In genomic region chr6:52577022-52577777, GRCh38 we compare ENCODE assay signal across 1 cellular context.
TF ChIP-seq lines count a peak whose summit lies in the region.

Gene TRAM2 (minus strand): TSS chr6:52577060. CDS start chr6:52576915, 145 bp downstream.

TF ChIP-seq in GM12878, 131 proteins besides CTCF, POLR2A, EP300 and RAD21 (continued from another document):
- TF ChIP-seq ATF2 (IDR thresholded peaks at IDR 0.05; ENCODE audit: low read length), result no peak
- TF ChIP-seq SUPT20H (IDR thresholded peaks at IDR 0.05; ENCODE audit: borderline replicate concordance, control insufficient read depth, low read depth, low read length), result no peak
- 0 out of 4 replicates have a peak, but pooled peaks of 1 of the 2 experiments have one; percentile 6 for TF ChIP-seq IKZF2 (IDR thresholded peaks at IDR 0.05)
